Comparison of ENCODE assay signal across 10 cellular contexts in genomic region chr10:32983333-32983909, GRCh38. TPM values are rescaled to one million over a fixed set of nuclear protein-coding genes. Genes with fewer than 3 reads are reported as not detected.
DNase-seq lines count a peak whose midpoint lies in the region; ATAC-seq and TF ChIP-seq lines count a peak whose summit lies in the region.
"Had no signal": no experiment of that assay in that cellular context is flagged by ENCODE, and none has a peak within 500 bp of the region (broad histone marks: within the 10 kb centered on the region; RNA-seq: fewer than 3 reads in every experiment).

No MANE protein-coding gene starts in this region.

- no peak for ATAC-seq in HG03135 (IDR thresholded peaks at IDR 0.05; ENCODE audit: unreplicated experiment)

- H3K4me1 Mint-ChIP-seq in activated CD4-positive, alpha-beta T cell treated with anti-CD3 and anti-CD28 coated beads, Interleukin-2, amount 10 ng/mL, durations not matched to agents 7 days and 5 days, result peaks cover 29% of the 10 kb centered on the region
- H3K4me1 Mint-ChIP-seq in T-helper 2 cell treated with Interferon-gamma antibody and Interleukin-4, amounts not matched to agents 5 μg/mL and 100 μg/mL, for 36 hours (ENCODE audit: low read depth), result peaks cover 25% of the 10 kb centered on the region

- no peak for TF ChIP-seq CTCF in foreskin fibroblast (IDR thresholded peaks at IDR 0.05; ENCODE audit: low read depth, low read length)

- H3K4me3 Mint-ChIP-seq in activated CD4-positive, alpha-beta T cell treated with anti-CD3 and anti-CD28 coated beads, Interleukin-2, amount 10 ng/mL, durations not matched to agents 7 days and 5 days, result no peak overlapping the region
- H3K4me3 Mint-ChIP-seq in T-helper 2 cell treated with Interferon-gamma antibody and Interleukin-4, amounts not matched to agents 5 μg/mL and 100 μg/mL, for 36 hours, result no peak overlapping the region
- H3K4me3 Mint-ChIP-seq: B cell had no signal

- POLR2A ChIA-PET in activated CD4-positive, alpha-beta T cell treated with anti-CD3 and anti-CD28 coated beads, Interleukin-2, amount 10 ng/mL, durations not matched to agents 7 days and 5 days (lab: Charles Lee), result no interaction called here

- CTCF ChIA-PET in activated CD4-positive, alpha-beta T cell treated with anti-CD3 and anti-CD28 coated beads, Interleukin-2, amount 10 ng/mL, durations not matched to agents 7 days and 5 days (lab: Charles Lee), result interaction anchor here (0.6 to 1.6 kb wide), 3 partner anchors 26 to 150 kb away, joined by 3 to 4 read pairs (median 3); no protein-coding TSS in a partner anchor

- no peaks in the 10 kb centered on the region for H3K27me3 Mint-ChIP-seq in activated CD4-positive, alpha-beta T cell treated with anti-CD3 and anti-CD28 coated beads, Interleukin-2, amount 10 ng/mL, durations not matched to agents 7 days and 5 days
- peaks cover 3% of the 10 kb centered on the region for H3K27me3 Mint-ChIP-seq in T-helper 2 cell treated with Interferon-gamma antibody and Interleukin-4, amounts not matched to agents 5 μg/mL and 100 μg/mL, for 36 hours (ENCODE audit: low read depth)
- H3K27me3 Mint-ChIP-seq: B cell had no signal

- no peaks in the 10 kb centered on the region for H3K9me3 Mint-ChIP-seq in activated CD4-positive, alpha-beta T cell treated with anti-CD3 and anti-CD28 coated beads, Interleukin-2, amount 10 ng/mL, durations not matched to agents 7 days and 5 days
- H3K9me3 Mint-ChIP-seq in T-helper 2 cell treated with Interferon-gamma antibody and Interleukin-4, amounts not matched to agents 5 μg/mL and 100 μg/mL, for 36 hours, result no peaks in the 10 kb centered on the region

- H3K27ac Mint-ChIP-seq in activated CD4-positive, alpha-beta T cell treated with anti-CD3 and anti-CD28 coated beads, Interleukin-2, amount 10 ng/mL, durations not matched to agents 7 days and 5 days, result no peak overlapping the region
- no peak overlapping the region for H3K27ac Mint-ChIP-seq in T-helper 2 cell treated with Interferon-gamma antibody and Interleukin-4, amounts not matched to agents 5 μg/mL and 100 μg/mL, for 36 hours
- H3K27ac Mint-ChIP-seq: B cell had no signal

- no peak overlapping the region for H3K4me3 ChIP-seq in foreskin fibroblast (ENCODE audit: low read depth in 1 of 2, low read length in 2 of 2)

- DNase-seq in activated CD4-positive, alpha-beta T cell treated with anti-CD3 and anti-CD28 coated beads for 48 hours, result peak; percentile 25
- DNase-seq in activated CD4-positive, alpha-beta T cell treated with anti-CD3 and anti-CD28 coated beads, Interleukin-2, amount 10 ng/mL, durations not matched to agents 7 days and 5 days, result no peak
- DNase-seq in SW 1271 (lab: John Stamatoyannopoulos, UW) (peak; percentile 79 to 92), foreskin fibroblast (peak; percentile 95 to 97), mucosa of gallbladder (ENCODE audit: low spot score) (no peak)
- peak; percentile 57 for DNase-seq in stimulated activated CD8-positive, alpha-beta memory T cell treated with anti-CD3 and anti-CD28 coated beads, Interleukin-4, amount 100 ng/mL, for 48 hours
- DNase-seq in T-helper 2 cell treated with Interferon-gamma antibody and Interleukin-4, amounts not matched to agents 5 μg/mL and 100 μg/mL, for 36 hours (ENCODE audit: low spot score), result no peak
- DNase-seq: hypothalamus had no signal

- no peaks in the 10 kb centered on the region for H3K36me3 Mint-ChIP-seq in activated CD4-positive, alpha-beta T cell treated with anti-CD3 and anti-CD28 coated beads, Interleukin-2, amount 10 ng/mL, durations not matched to agents 7 days and 5 days (ENCODE audit: low read depth)
- no peaks in the 10 kb centered on the region for H3K36me3 Mint-ChIP-seq in T-helper 2 cell treated with Interferon-gamma antibody and Interleukin-4, amounts not matched to agents 5 μg/mL and 100 μg/mL, for 36 hours (ENCODE audit: low read depth)

RNA-seq across cellular contexts. Expression of gene ITGB1, which starts 25.4 kb away (rescaled TPM):
- total RNA-seq in activated CD4-positive, alpha-beta T cell treated with anti-CD3 and anti-CD28 coated beads, Interleukin-2, amount 10 ng/mL, durations not matched to agents 7 days and 5 days, result 10 to 100 TPM; 89.4 to 98.4 TPM
- total RNA-seq in mucosa of gallbladder, result 596 TPM

Comparison
In these comparisons a context has a peak if more than half of its experiments do, and no peak if none do; other contexts are left out.
1. DNase-seq: peak in activated CD4-positive, alpha-beta T cell treated with anti-CD3 and anti-CD28 coated beads for 48 hours (single experiment), SW 1271 (2 of 2), foreskin fibroblast (2 of 2) and stimulated activated CD8-positive, alpha-beta memory T cell treated with anti-CD3 and anti-CD28 coated beads, Interleukin-4, amount 100 ng/mL, for 48 hours (single experiment); none in activated CD4-positive, alpha-beta T cell treated with anti-CD3 and anti-CD28 coated beads, Interleukin-2, amount 10 ng/mL, durations not matched to agents 7 days and 5 days (single experiment), T-helper 2 cell treated with Interferon-gamma antibody and Interleukin-4, amounts not matched to agents 5 μg/mL and 100 μg/mL, for 36 hours (single experiment) and mucosa of gallbladder (single experiment).